ENCODE assay signal across 18 cellular contexts in genomic region chr12:66516133-66516532, GRCh38.
DNase-seq lines count a peak whose midpoint lies in the region; ATAC-seq and TF ChIP-seq lines count a peak whose summit lies in the region.
"Had no signal": no experiment of that assay in that cellular context is flagged by ENCODE, and none has a peak within 500 bp of the region (broad histone marks: within the 10 kb centered on the region; RNA-seq: fewer than 3 reads in every experiment).

No MANE protein-coding gene starts in this region.

- WGBS in mesendoderm (ENCODE audit: extremely low coverage, insufficient coverage, low lambda C conversion rate): no CpG with 5 or more reads among the region's 2 CpGs

- CTCF ChIA-PET in Calu3 (lab: Charles Lee) (no interaction called here), GM10248 (lab: Yijun Ruan, JAX) (no interaction called here)

- H3K56ac ChIP-seq in mesendoderm (ENCODE audit: low read length): no peak overlapping the region

- in situ Hi-C loops in brain microvascular endothelial cell (cut with HindIII; ENCODE audit: low pct_ligation_motif_present, low sequenced_read_pairs): no loop called here

- H3K23ac ChIP-seq in mesendoderm (ENCODE audit: low read length): no peak overlapping the region

- peak overlapping the region; percentile 58 for H3K27ac ChIP-seq in brain microvascular endothelial cell
- H3K27ac ChIP-seq in mesendoderm (ENCODE audit: low read depth, low read length): no peak overlapping the region
- H3K27ac ChIP-seq in right atrium auricular region: no peak overlapping the region
- H3K27ac ChIP-seq: colonic mucosa had no signal

- no peak overlapping the region for H2BK5ac ChIP-seq in mesendoderm (ENCODE audit: low read length)

- H4K8ac ChIP-seq in mesendoderm (ENCODE audit: low read depth, low read length): no peak overlapping the region

- H3K27ac Mint-ChIP-seq in Calu3 (ENCODE audit: unreplicated experiment): peak overlapping the region; percentile 12
- H3K27ac Mint-ChIP-seq: activated T-cell treated with anti-CD3 and anti-CD28 coated beads, Interleukin-2, amount 50 U/mL, for 24 hours; CD4-positive, CD25-positive, alpha-beta regulatory T cell had no signal

- no peaks in the 10 kb centered on the region for H3K79me1 ChIP-seq in mesendoderm (ENCODE audit: low read length)

- no peaks in the 10 kb centered on the region for H3K79me2 ChIP-seq in mesendoderm (ENCODE audit: control insufficient read depth, insufficient read depth, low read length)

- no peaks in the 10 kb centered on the region for H3K27me3 Mint-ChIP-seq in Calu3 (ENCODE audit: unreplicated experiment)
- H3K27me3 Mint-ChIP-seq: activated T-cell treated with anti-CD3 and anti-CD28 coated beads, Interleukin-2, amount 50 U/mL, for 24 hours had no signal

- H4K5ac ChIP-seq in mesendoderm (ENCODE audit: low read length): no peak overlapping the region

- H3K4me3 ChIP-seq in MG63 (no peak overlapping the region), brain microvascular endothelial cell (ENCODE audit: low read depth, low read length) (no peak overlapping the region), mesendoderm (ENCODE audit: low read length) (no peak overlapping the region), right atrium auricular region (no peak overlapping the region)
- H3K4me3 ChIP-seq: colonic mucosa had no signal

- peak overlapping the region; percentile 18 for H3K18ac ChIP-seq in mesendoderm (ENCODE audit: low read length)

- ATAC-seq in HG03095 (IDR thresholded peaks at IDR 0.05; ENCODE audit: unreplicated experiment) (no peak), HG02642 (IDR thresholded peaks at IDR 0.05; ENCODE audit: poor library complexity, unreplicated experiment) (no peak)
- ATAC-seq: left ventricle myocardium superior had no signal

- peaks cover 2% of the 10 kb centered on the region for H3K4me1 ChIP-seq in mesendoderm (ENCODE audit: control insufficient read depth, low read depth, low read length)
- H3K4me1 ChIP-seq in right atrium auricular region: no peaks in the 10 kb centered on the region
- H3K4me1 ChIP-seq: colonic mucosa had no signal

- intact Hi-C loops in Calu3 (cut with micrococcal nuclease; ENCODE audit: unreplicated experiment): no loop called here

- no peak overlapping the region for H3K4me2 ChIP-seq in mesendoderm (ENCODE audit: low read length)

- no peak overlapping the region for H3K4ac ChIP-seq in mesendoderm (ENCODE audit: low read depth, low read length)

- no peaks in the 10 kb centered on the region for H3K36me3 Mint-ChIP-seq in Calu3 (ENCODE audit: insufficient read depth, unreplicated experiment)
- H3K36me3 Mint-ChIP-seq: CD4-positive, CD25-positive, alpha-beta regulatory T cell had no signal

- POLR2A ChIA-PET in GM10248 (lab: Yijun Ruan, JAX): no interaction called here

- no peak overlapping the region for H3K9ac ChIP-seq in mesendoderm (ENCODE audit: low read length)

- H2BK15ac ChIP-seq in mesendoderm (replicated peaks; ENCODE audit: low read depth): peak overlapping the region; percentile 74

- H3K36me3 ChIP-seq in MG63: no peaks in the 10 kb centered on the region
- H3K36me3 ChIP-seq in brain microvascular endothelial cell (replicated peaks): no peaks in the 10 kb centered on the region
- no peaks in the 10 kb centered on the region for H3K36me3 ChIP-seq in mesendoderm (ENCODE audit: control insufficient read depth, insufficient read depth, low read length)
- no peaks in the 10 kb centered on the region for H3K36me3 ChIP-seq in right atrium auricular region
- H3K36me3 ChIP-seq: colonic mucosa had no signal

- no TSS peak for BruUV-seq in Calu3 (replicated peaks; lab: Mats Ljungman, UMichigan)

- no peak for TF ChIP-seq CTCF in Calu3 (IDR thresholded peaks at IDR 0.05; ENCODE audit: unreplicated experiment)
- TF ChIP-seq CTCF in brain microvascular endothelial cell (IDR thresholded peaks at IDR 0.05; ENCODE audit: low read depth, low read length, missing control alignments): no peak
- TF ChIP-seq CTCF in GM10248 (IDR thresholded peaks at IDR 0.05; ENCODE audit: control extremely low read depth, extremely low read depth, low read depth, missing control alignments): no peak
- no peak for TF ChIP-seq CTCF in right atrium auricular region (IDR thresholded peaks at IDR 0.05)

- peaks cover 2% of the 10 kb centered on the region; the same call in 1 of the 2 replicates for H3K9me3 ChIP-seq in MG63
- no peaks in the 10 kb centered on the region for H3K9me3 ChIP-seq in right atrium auricular region
- H3K9me3 ChIP-seq: colonic mucosa had no signal

- H3K9me3 Mint-ChIP-seq in Calu3 (ENCODE audit: low read depth, unreplicated experiment): no peaks in the 10 kb centered on the region
- H3K9me3 Mint-ChIP-seq: activated T-cell treated with anti-CD3 and anti-CD28 coated beads, Interleukin-2, amount 50 U/mL, for 24 hours had no signal

- no peaks in the 10 kb centered on the region for H3K27me3 ChIP-seq in MG63
- no peaks in the 10 kb centered on the region for H3K27me3 ChIP-seq in brain microvascular endothelial cell (replicated peaks)
- H3K27me3 ChIP-seq in mesendoderm (ENCODE audit: insufficient read depth, low read length, poor library complexity): no peaks in the 10 kb centered on the region
- no peaks in the 10 kb centered on the region for H3K27me3 ChIP-seq in right atrium auricular region
- H3K27me3 ChIP-seq: colonic mucosa had no signal

- H2AK5ac ChIP-seq in mesendoderm (ENCODE audit: low read length): no peak overlapping the region

- H3K4me3 Mint-ChIP-seq in Calu3 (ENCODE audit: low read depth, unreplicated experiment): no peak overlapping the region
- H3K4me3 Mint-ChIP-seq: activated T-cell treated with anti-CD3 and anti-CD28 coated beads, Interleukin-2, amount 50 U/mL, for 24 hours; CD4-positive, CD25-positive, alpha-beta regulatory T cell had no signal

- H2BK120ac ChIP-seq in mesendoderm (ENCODE audit: low read depth, low read length): no peak overlapping the region

- H3K4me1 Mint-ChIP-seq in Calu3 (ENCODE audit: low read depth, unreplicated experiment): no peaks in the 10 kb centered on the region
- H3K4me1 Mint-ChIP-seq: CD4-positive, CD25-positive, alpha-beta regulatory T cell had no signal

- DNase-seq in Calu3 (no peak), MG63 (peak; percentile 2), brain microvascular endothelial cell (peak; percentile 66), mesendoderm (peak; percentile 89), GM10248 (ENCODE audit: extremely low spot score) (no peak), right atrium auricular region (ENCODE audit: low spot score) (no peak)
- DNase-seq: activated CD4-positive, CD25-positive, alpha-beta regulatory T cell treated with anti-CD3 and anti-CD28 coated beads, Interleukin-2, amount 50 U/mL, for 72 hours; activated naive CD4-positive, alpha-beta T cell treated with Interleukin-2 at 50 U/mL for 16 hours; activated T-cell treated with anti-CD3 and anti-CD28 coated beads, Interleukin-2, amount 50 U/mL, for 24 hours; anterior cingulate cortex; CD4-positive, CD25-positive, alpha-beta regulatory T cell; colonic mucosa; left ventricle myocardium superior; NCI-H1436; NCI-H526 treated with DMSO at 0.1 percent for 48 hours; stimulated activated CD8-positive, alpha-beta memory T cell treated with anti-CD3 and anti-CD28 coated beads, Interleukin-4, amount 100 ng/mL, for 48 hours had no signal

Comparison
In these comparisons a context has a peak if more than half of its experiments do, and no peak if none do; other contexts are left out.
1. DNase-seq: peak in MG63 (single experiment), brain microvascular endothelial cell (single experiment) and mesendoderm (single experiment); none in Calu3 (single experiment), GM10248 (single experiment) and right atrium auricular region (single experiment).